In genomic region chr5:159951387-159951786, GRCh38 we compare ENCODE assay signal across 13 cellular contexts. TPM values are rescaled to one million over a fixed set of nuclear protein-coding genes. Genes with fewer than 3 reads are reported as not detected.
DNase-seq lines count a peak whose midpoint lies in the region; FAIRE-seq and TF ChIP-seq lines count a peak whose summit lies in the region.
"Had no signal": no experiment of that assay in that cellular context is flagged by ENCODE, and none has a peak within 500 bp of the region (broad histone marks: within the 10 kb centered on the region; RNA-seq: fewer than 3 reads in every experiment).

No MANE protein-coding gene starts in this region.

- H3K36me3 ChIP-seq in H7 (replicated peaks; ENCODE audit: control insufficient read depth, insufficient read depth, low read length) = no peaks in the 10 kb centered on the region
- H3K36me3 ChIP-seq in hepatocyte (replicated peaks; ENCODE audit: insufficient read depth, low read depth) = no peaks in the 10 kb centered on the region
- H3K36me3 ChIP-seq in uterus = no peaks in the 10 kb centered on the region
- H3K36me3 ChIP-seq: gastroesophageal sphincter had no signal

- CTCF ChIA-PET in AG04449 (lab: Yijun Ruan, JAX) = interaction anchor here (0.8 to 5.4 kb wide), 6 partner anchors 12 to 590 kb away, joined by 3 to 39 read pairs (median 4); no protein-coding TSS in a partner anchor

- intact Hi-C loops in uterus (cut with DNase I; ENCODE audit: low total_unique reads) = no loop called here

- no peak for FAIRE-seq in GM12891 (lab: Jason Lieb, UNC)

- POLR2A ChIA-PET in AG04449 (lab: Yijun Ruan, JAX) = interaction anchor here (1.2 kb wide), 1 partner anchor 24 kb away, joined by 3 read pairs; no protein-coding TSS in a partner anchor

- 26% methylated on average over 10 of the region's 10 CpGs for WGBS in hepatocyte (ENCODE audit: low lambda C conversion rate, missing lambda C conversion rate)

- TF ChIP-seq POLR2A in GM12891 (IDR thresholded peaks at IDR 0.05; ENCODE audit: low read depth, low read length) (no peak), uterus (IDR thresholded peaks at IDR 0.05) (no peak)

- in situ Hi-C loops in SK-MEL-5 (cut with HindIII; ENCODE audit: low pct_unique_long_range_greater_than_20kb, low sequenced_read_pairs) = no loop called here

- H4K20me1 ChIP-seq in hepatocyte (ENCODE audit: insufficient read depth, poor library complexity, severe bottlenecking) = no peaks in the 10 kb centered on the region

- no peak overlapping the region for H2AFZ ChIP-seq in hepatocyte

- H3K27me3 ChIP-seq in H7 (ENCODE audit: control insufficient read depth, insufficient read depth, low read length) = no peaks in the 10 kb centered on the region
- H3K27me3 ChIP-seq in hepatocyte = no peaks in the 10 kb centered on the region
- no peaks in the 10 kb centered on the region for H3K27me3 ChIP-seq in uterus

- H3K9me3 ChIP-seq in hepatocyte (ENCODE audit: low read depth) (no peaks in the 10 kb centered on the region), uterus (no peaks in the 10 kb centered on the region)
- H3K9me3 ChIP-seq: gastroesophageal sphincter had no signal

- no peak for DNase-seq in AG04449 (ENCODE audit: low read depth, low spot score)
- peak; percentile 67 for DNase-seq in H7
- DNase-seq in SK-MEL-5 (ENCODE audit: low read depth, low spot score) = peak; percentile 62
- no peak for DNase-seq in hepatocyte (ENCODE audit: low spot score)
- DNase-seq in GM12891 (ENCODE audit: insufficient read length, low spot score) = no peak
- DNase-seq in uterus = no peak
- no peak for DNase-seq in cortex of kidney (lab: John Stamatoyannopoulos, UW)
- no peak for DNase-seq in NK-92 (lab: John Stamatoyannopoulos, UW; ENCODE audit: unreplicated experiment)
- DNase-seq: aorta, NCI-H1048 had no signal

- no peak overlapping the region for H3K4me3 ChIP-seq in AG04449 (ENCODE audit: low read depth, low read length)
- no peak overlapping the region for H3K4me3 ChIP-seq in H7 (ENCODE audit: insufficient read depth, low read depth, low read length)
- H3K4me3 ChIP-seq in hepatocyte = no peak overlapping the region
- no peak overlapping the region for H3K4me3 ChIP-seq in uterus
- H3K4me3 ChIP-seq: gastroesophageal sphincter had no signal

- H3K4me2 ChIP-seq in hepatocyte = no peak overlapping the region

- H3K27ac ChIP-seq in hepatocyte (no peak overlapping the region), uterus (no peak overlapping the region)
- H3K27ac ChIP-seq: gastroesophageal sphincter had no signal

- TF ChIP-seq CTCF in AG04449 (IDR thresholded peaks at IDR 0.05; ENCODE audit: insufficient read depth, low read length, missing control alignments) = peak; percentile 30
- TF ChIP-seq CTCF in hepatocyte (IDR thresholded peaks at IDR 0.05; ENCODE audit: poor library complexity) = peak; percentile 23
- TF ChIP-seq CTCF in uterus (IDR thresholded peaks at IDR 0.05) = no peak

- no peaks in the 10 kb centered on the region for H3K9me2 ChIP-seq in hepatocyte (replicated peaks; ENCODE audit: insufficient read depth)

- H3K4me1 ChIP-seq in hepatocyte (ENCODE audit: insufficient read depth) = peaks cover 6% of the 10 kb centered on the region
- H3K4me1 ChIP-seq in uterus = no peaks in the 10 kb centered on the region
- H3K4me1 ChIP-seq: gastroesophageal sphincter had no signal

- no peaks in the 10 kb centered on the region for H3K79me2 ChIP-seq in hepatocyte

TF ChIP-seq in GM12891, 5 proteins besides CTCF, POLR2A, EP300 and RAD21:
- TF ChIP-seq POLR2AphosphoS5 (IDR thresholded peaks at IDR 0.05; ENCODE audit: low read depth, low read length) = no peak
- no peak for TF ChIP-seq PAX5 (IDR thresholded peaks at IDR 0.05; ENCODE audit: insufficient read depth, low read length, severe bottlenecking)
- no peak for TF ChIP-seq TAF1 (IDR thresholded peaks at IDR 0.05; ENCODE audit: low read depth, low read length)
- no peak for TF ChIP-seq SPI1 (IDR thresholded peaks at IDR 0.05; ENCODE audit: low read depth, low read length)
- no peak for TF ChIP-seq POU2F2 (IDR thresholded peaks at IDR 0.05; ENCODE audit: low read depth, low read length)

RNA-seq across cellular contexts. Expression of gene ADRA1B, which starts 35.1 kb away (rescaled TPM):
- total RNA-seq in H7 (2014; rRNA removed; shearing (Covaris generic)) = 0.14 TPM in 1 of 2 replicates, not detected in the other
- not detected in 2 replicates for total RNA-seq in SK-MEL-5 (2014; rRNA removed; shearing (Covaris generic))
- 0.41 and 0.73 TPM in 2 replicates for polyA plus RNA-seq in SK-MEL-5 (2015; cell fraction: cytosol; rRNA removed)
- 0.94 TPM in 1 of 2 replicates, not detected in the other for polyA plus RNA-seq in SK-MEL-5 (2015; cell fraction: nucleus; rRNA removed)
- total RNA-seq in hepatocyte (2.0 and 2.6 TPM in 2 replicates), uterus (1 to 10 TPM in 2 of 4 donors, under 1 TPM in 1, not detected in 1; under 0.01 to 5.2 (median 1.2) TPM)
- 3.5 and 3.8 TPM in 2 replicates for polyA plus RNA-seq in hepatocyte
- not detected for polyA plus RNA-seq in GM12891 (2012; ENCODE audit: low read depth, missing spikeins)
- total RNA-seq: activated CD8-positive, alpha-beta memory T cell treated with anti-CD3 and anti-CD28 coated beads for 36 hours; natural killer cell treated with Interleukin-12 subunit alpha and Interleukin-12 subunit beta and Interleukin-15 and Interleukin-18, amount 100 ng/mL, for 72 hours had no signal

RNA-seq across cellular contexts. Expression of gene TTC1, which starts 57.6 kb away (rescaled TPM):
- total RNA-seq in H7 (2014; rRNA removed; shearing (Covaris generic)) = 57.4 and 62.0 TPM in 2 replicates
- 57.1 and 59.4 TPM in 2 replicates for total RNA-seq in SK-MEL-5 (2014; rRNA removed; shearing (Covaris generic))
- 51.8 and 54.7 TPM in 2 replicates for polyA plus RNA-seq in SK-MEL-5 (2015; cell fraction: cytosol; rRNA removed)
- 11.4 and 14.8 TPM in 2 replicates for polyA plus RNA-seq in SK-MEL-5 (2015; cell fraction: nucleus; rRNA removed)
- total RNA-seq in hepatocyte (41.8 and 46.9 TPM in 2 replicates), uterus (10 to 100 TPM in 3 of 4 donors, 1 to 10 TPM in 1; 9.7 to 43.5 (median 41.1) TPM)
- polyA plus RNA-seq in hepatocyte = 50.2 and 57.3 TPM in 2 replicates
- polyA plus RNA-seq in GM12891 (2012; ENCODE audit: low read depth, missing spikeins) = 65.9 TPM

Comparison
In these comparisons a context has a peak if more than half of its experiments do, and no peak if none do; other contexts are left out.
1. DNase-seq: peak in H7 (single experiment) and SK-MEL-5 (single experiment); none in AG04449 (single experiment), hepatocyte (single experiment), GM12891 (single experiment), uterus (0 of 2), cortex of kidney (single experiment) and NK-92 (single experiment).
2. CTCF ChIP-seq: peak in AG04449 (single experiment) and hepatocyte (single experiment); none in uterus (0 of 4).